12 cellular contexts compared by ENCODE assay signal in genomic region chr5:119360905-119361605, GRCh38. TPM values are rescaled to one million over a fixed set of nuclear protein-coding genes. Genes with fewer than 3 reads are reported as not detected.
DNase-seq lines count a peak whose midpoint lies in the region; ATAC-seq and TF ChIP-seq lines count a peak whose summit lies in the region.
"Had no signal": no experiment of that assay in that cellular context is flagged by ENCODE, and none has a peak within 500 bp of the region (broad histone marks: within the 10 kb centered on the region; RNA-seq: fewer than 3 reads in every experiment).

No MANE protein-coding gene starts in this region.

- H3K4me1 Mint-ChIP-seq in Caco-2 (ENCODE audit: low read depth, unreplicated experiment): peaks cover 12% of the 10 kb centered on the region

- peak overlapping the region; percentile 91 to 95 for H3K27ac Mint-ChIP-seq in activated naive CD4-positive, alpha-beta T cell treated with anti-CD3 and anti-CD28 coated beads, Interleukin-2, amount 50 U/mL, for 72 hours
- no peak overlapping the region for H3K27ac Mint-ChIP-seq in Caco-2 (ENCODE audit: unreplicated experiment)
- H3K27ac Mint-ChIP-seq: brain had no signal

- ATAC-seq in Right ventricle myocardium inferior (no peak), upper lobe of right lung (peak; percentile 79), GM19324 (IDR thresholded peaks at IDR 0.05; ENCODE audit: low FRiP score, unreplicated experiment) (no peak)
- no peak for ATAC-seq in activated naive CD4-positive, alpha-beta T cell treated with anti-CD3 and anti-CD28 coated beads, Interleukin-2, amount 50 U/mL, for 72 hours
- ATAC-seq: right cardiac atrium had no signal

- DNase-seq in Right ventricle myocardium inferior (ENCODE audit: missing footprints): peak; percentile 64
- no peak for DNase-seq in left ventricle myocardium inferior
- no peak for DNase-seq in activated naive CD4-positive, alpha-beta T cell treated with anti-CD3 and anti-CD28 coated beads, Interleukin-2, amount 50 U/mL, for 72 hours (ENCODE audit: low spot score in 2 of 2)
- DNase-seq in kidney glomerular epithelial cell (lab: John Stamatoyannopoulos, UW): peak; percentile 37
- no peak for DNase-seq in upper lobe of right lung
- no peak for DNase-seq in AG08395 (ENCODE audit: low spot score)
- DNase-seq in Caco-2: no peak
- DNase-seq: NCI-H2081 treated with DMSO at 0.1 percent for 48 hours, right cardiac atrium had no signal

- BruUV-seq in Caco-2 (replicated peaks; lab: Mats Ljungman, UMichigan): no TSS peak

- H3K27ac ChIP-seq in left ventricle myocardium inferior (replicated peaks) (no peak overlapping the region), upper lobe of right lung (peak overlapping the region; percentile 51)
- H3K27ac ChIP-seq: C4-2B had no signal

- H3K36me3 ChIP-seq in left ventricle myocardium inferior (no peaks in the 10 kb centered on the region), upper lobe of right lung (no peaks in the 10 kb centered on the region), Caco-2 (ENCODE audit: control insufficient read depth, insufficient read depth, low read length) (no peaks in the 10 kb centered on the region; the same call in 1 of the 2 replicates)

- intact Hi-C loops in Right ventricle myocardium inferior (cut with DNase I): no loop called here
- intact Hi-C loops in left ventricle myocardium inferior (cut with micrococcal nuclease): no loop called here
- intact Hi-C loops in upper lobe of right lung (cut with DNase I): no loop called here
- intact Hi-C loops in Caco-2 (cut with micrococcal nuclease; ENCODE audit: unreplicated experiment): loop anchor here (2.0 kb wide), 1 partner anchor 40 kb away; no protein-coding TSS in a partner anchor

- H3K4me1 ChIP-seq in left ventricle myocardium inferior: peaks cover 64% of the 10 kb centered on the region
- peaks cover 39% of the 10 kb centered on the region for H3K4me1 ChIP-seq in upper lobe of right lung
- H3K4me1 ChIP-seq in Caco-2: peaks cover 4% of the 10 kb centered on the region; the same call in 1 of the 2 replicates

- H3K27me3 ChIP-seq in left ventricle myocardium inferior (ENCODE audit: low read depth) (no peaks in the 10 kb centered on the region), upper lobe of right lung (no peaks in the 10 kb centered on the region), Caco-2 (replicated peaks; ENCODE audit: control insufficient read depth, insufficient read depth, low read length) (no peaks in the 10 kb centered on the region)

- H3K4me3 Mint-ChIP-seq in Caco-2 (ENCODE audit: unreplicated experiment): no peak overlapping the region
- H3K4me3 Mint-ChIP-seq: brain had no signal

- peaks cover 2 to 4% of the 10 kb centered on the region in 2 donors for H3K9me3 Mint-ChIP-seq in activated naive CD4-positive, alpha-beta T cell treated with anti-CD3 and anti-CD28 coated beads, Interleukin-2, amount 50 U/mL, for 72 hours
- H3K9me3 Mint-ChIP-seq in Caco-2 (ENCODE audit: unreplicated experiment): no peaks in the 10 kb centered on the region
- H3K9me3 Mint-ChIP-seq: brain had no signal

- H3K27me3 Mint-ChIP-seq in Caco-2 (ENCODE audit: insufficient read depth, unreplicated experiment): no peaks in the 10 kb centered on the region

- H3K36me3 Mint-ChIP-seq in activated naive CD4-positive, alpha-beta T cell treated with anti-CD3 and anti-CD28 coated beads, Interleukin-2, amount 50 U/mL, for 72 hours: peaks cover 53 to 78% of the 10 kb centered on the region in 2 donors
- no peaks in the 10 kb centered on the region for H3K36me3 Mint-ChIP-seq in Caco-2 (ENCODE audit: insufficient read depth, unreplicated experiment)
- H3K36me3 Mint-ChIP-seq: brain had no signal

- H3K4me3 ChIP-seq in left ventricle myocardium inferior (no peak overlapping the region), upper lobe of right lung (no peak overlapping the region), Caco-2 (ENCODE audit: low read depth, low read length) (no peak overlapping the region)

- CTCF ChIA-PET in Caco-2 (lab: Charles Lee): no interaction called here

- H3K9me3 ChIP-seq in left ventricle myocardium inferior (replicated peaks): no peaks in the 10 kb centered on the region
- H3K9me3 ChIP-seq in upper lobe of right lung: no peaks in the 10 kb centered on the region
- no peaks in the 10 kb centered on the region for H3K9me3 ChIP-seq in Caco-2

- TF ChIP-seq CTCF in left ventricle myocardium inferior (IDR thresholded peaks at IDR 0.05; ENCODE audit: borderline replicate concordance): no peak
- no peak for TF ChIP-seq CTCF in upper lobe of right lung (IDR thresholded peaks at IDR 0.05)
- no peak for TF ChIP-seq CTCF in Caco-2 (IDR thresholded peaks at IDR 0.05; ENCODE audit: insufficient read depth in 1 of 2, low read depth in 1 of 2, low read length in 1 of 2, severe bottlenecking in 1 of 2, unreplicated experiment in 1 of 2)

- POLR2A ChIA-PET in Caco-2 (lab: Charles Lee): no interaction called here

RNA-seq across cellular contexts. Expression of gene TNFAIP8, which starts 5.2 kb away (rescaled TPM):
- total RNA-seq in Right ventricle myocardium inferior (17.8 TPM), left ventricle myocardium inferior (3.2 TPM), upper lobe of right lung (22.4 TPM), Caco-2 (2022) (7.4 and 8.8 TPM in 2 replicates)
- 100 to 1,000 TPM; 110 to 146 TPM for total RNA-seq in activated naive CD4-positive, alpha-beta T cell treated with anti-CD3 and anti-CD28 coated beads, Interleukin-2, amount 50 U/mL, for 72 hours

Comparison
In these comparisons a context has a peak if more than half of its experiments do, and no peak if none do; other contexts are left out.
1. DNase-seq: peak in Right ventricle myocardium inferior (single experiment) and kidney glomerular epithelial cell (single experiment); none in left ventricle myocardium inferior (single experiment), activated naive CD4-positive, alpha-beta T cell treated with anti-CD3 and anti-CD28 coated beads, Interleukin-2, amount 50 U/mL, for 72 hours (0 of 2), upper lobe of right lung (single experiment), AG08395 (single experiment) and Caco-2 (0 of 2).